32 cellular contexts compared by ENCODE assay signal in the genomic region with DNA sequence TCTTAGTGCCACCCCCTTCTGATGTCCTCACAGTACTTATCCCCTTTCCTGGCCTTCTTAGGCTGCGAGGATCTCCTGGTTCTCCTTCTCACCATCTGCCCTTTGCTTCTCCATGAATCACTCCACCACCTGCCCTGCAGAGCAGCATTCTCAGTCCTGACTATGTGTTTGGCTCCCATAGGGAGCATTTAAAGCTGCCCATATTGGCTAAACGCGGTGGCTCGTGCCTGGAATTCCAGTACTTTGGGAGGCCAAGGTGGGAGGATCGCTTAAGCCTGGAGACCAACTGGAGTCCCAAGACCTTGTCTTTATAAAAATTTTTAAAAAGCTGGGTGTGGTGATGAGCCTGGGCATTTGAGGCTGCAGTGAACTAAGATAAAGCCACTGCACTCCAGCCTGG.
"Had no signal": no experiment of that assay in that cellular context is flagged by ENCODE, and none has a peak within 500 bp of the region (broad histone marks: within the 10 kb centered on the region; RNA-seq: fewer than 3 reads in every experiment).

No MANE protein-coding gene starts in this region.

- H3K27me3 ChIP-seq: body of pancreas, brain microvascular endothelial cell, breast epithelium had no signal

- H3K36me3 ChIP-seq: adrenal gland, brain microvascular endothelial cell, breast epithelium had no signal

- H3K4me1 ChIP-seq: adrenal gland, breast epithelium had no signal

- H3K4me3 ChIP-seq: adrenal gland, body of pancreas, breast epithelium had no signal

- ATAC-seq: activated CD8-positive, alpha-beta T cell treated with anti-CD3 and anti-CD28 coated beads for 36 hours; activated naive CD4-positive, alpha-beta T cell treated with anti-CD3 and anti-CD28 coated beads, Interleukin-2, amount 50 U/mL, for 72 hours; activated T-cell treated with anti-CD3 and anti-CD28 coated beads, Interleukin-2, amount 50 U/mL, for 4 hours; activated T-cell treated with anti-CD3 and anti-CD28 coated beads, Interleukin-2, amount 50 U/mL, for 72 hours; activated T-helper 17 cell treated with anti-CD3 and anti-CD28 coated beads, Interleukin-2, amount 50 U/mL, for 72 hours had no signal

- H3K9me3 ChIP-seq: adrenal gland, body of pancreas, breast epithelium had no signal

- DNase-seq: activated B cell treated with CpG ODN at 0.5 μM for 24 hours; activated CD4-positive, alpha-beta memory T cell treated with anti-CD3 and anti-CD28 coated beads for 36 hours; activated CD4-positive, alpha-beta T cell treated with anti-CD3 and anti-CD28 coated beads for 4 hours; activated CD4-positive, alpha-beta T cell treated with anti-CD3 and anti-CD28 coated beads, Interleukin-2, amount 10 ng/mL, durations not matched to agents 24 days and 14 days; activated CD4-positive, alpha-beta T cell treated with anti-CD3 and anti-CD28 coated beads, Interleukin-2, amount 50 U/mL, for 1 hour; activated CD4-positive, alpha-beta T cell treated with anti-CD3 and anti-CD28 coated beads, Interleukin-2, amount 50 U/mL, for 4 hours; activated CD4-positive, CD25-positive, alpha-beta regulatory T cell treated with anti-CD3 and anti-CD28 coated beads, Interleukin-2, amount 50 U/mL, for 72 hours; activated CD8-positive, alpha-beta memory T cell treated with anti-CD3 and anti-CD28 coated beads, Interleukin-2, amount 50 U/mL, for 4 hours; activated CD8-positive, alpha-beta T cell treated with anti-CD3 and anti-CD28 coated beads for 36 hours; activated effector memory CD4-positive, alpha-beta T cell treated with anti-CD3 and anti-CD28 coated beads, Interleukin-2, amount 50 U/mL, for 16 hours; activated gamma-delta T cell treated with Interleukin-2 at 50 U/mL for 16 hours; activated naive CD4-positive, alpha-beta T cell; activated naive CD4-positive, alpha-beta T cell treated with anti-CD3 and anti-CD28 coated beads for 36 hours; activated naive CD4-positive, alpha-beta T cell treated with anti-CD3 and anti-CD28 coated beads, Interleukin-2, amount 50 U/mL, for 16 hours; activated naive CD8-positive, alpha-beta T cell treated with anti-CD3 and anti-CD28 coated beads for 36 hours; activated T-cell treated with anti-CD3 and anti-CD28 coated beads for 4 hours; activated T-cell treated with anti-CD3 and anti-CD28 coated beads, Interleukin-2, amount 50 U/mL, for 1 hour; activated T-cell treated with anti-CD3 and anti-CD28 coated beads, Interleukin-2, amount 50 U/mL, for 4 hours; activated T-cell treated with anti-CD3 and anti-CD28 coated beads, Interleukin-2, amount 50 U/mL, for 72 hours; adrenal gland; amniotic stem cell; aorta; brain microvascular endothelial cell; cerebellar nuclear complex; T-helper 1 cell; T-helper 2 cell; T-helper 9 cell had no signal

- H3K27ac ChIP-seq: adrenal gland, body of pancreas, brain microvascular endothelial cell, breast epithelium, VCaP had no signal
